Comparison of ENCODE assay signal across 14 cellular contexts in genomic region chr4:185171373-185172071, GRCh38. TPM values are rescaled to one million over a fixed set of nuclear protein-coding genes. Genes with fewer than 3 reads are reported as not detected.
DNase-seq lines count a peak whose midpoint lies in the region; ATAC-seq and TF ChIP-seq lines count a peak whose summit lies in the region.
"Had no signal": no experiment of that assay in that cellular context is flagged by ENCODE, and none has a peak within 500 bp of the region (broad histone marks: within the 10 kb centered on the region; RNA-seq: fewer than 3 reads in every experiment).

No MANE protein-coding gene starts in this region.

- peaks cover 6% of the 10 kb centered on the region for H3K36me3 ChIP-seq in breast epithelium
- peaks cover 3 to 37% (median 17%) of the 10 kb centered on the region in 4 donors for H3K36me3 ChIP-seq in esophagus muscularis mucosa

- TF ChIP-seq EP300 in esophagus muscularis mucosa (IDR thresholded peaks at IDR 0.05) = no peak

- WGBS in esophagus muscularis mucosa = 98% methylated on average over 2 of the region's 2 CpGs

- H3K4me3 ChIP-seq in breast epithelium (no peak overlapping the region), esophagus muscularis mucosa (no peak overlapping the region)
- H3K4me3 ChIP-seq: tibial nerve had no signal

- H3K27me3 ChIP-seq in breast epithelium (no peaks in the 10 kb centered on the region), esophagus muscularis mucosa (no peaks in the 10 kb centered on the region)
- H3K27me3 ChIP-seq: tibial nerve had no signal

- H3K4me3 Mint-ChIP-seq in MCF 10A (ENCODE audit: unreplicated experiment) (no peak overlapping the region), HFFc6 (no peak overlapping the region)

- H3K4me1 Mint-ChIP-seq in MCF 10A (ENCODE audit: insufficient read depth, unreplicated experiment) (peaks cover 5% of the 10 kb centered on the region), HFFc6 (ENCODE audit: low read depth) (peaks cover 4% of the 10 kb centered on the region; the same call in 1 of the 2 replicates)

- intact Hi-C loops in MCF 10A (cut with micrococcal nuclease) (no loop called here), breast epithelium (cut with DNase I; ENCODE audit: low total_unique reads) (no loop called here), esophagus muscularis mucosa (cut with DNase I) (no loop called here)

- H3K27me3 Mint-ChIP-seq in MCF 10A (ENCODE audit: insufficient read depth, unreplicated experiment) (no peaks in the 10 kb centered on the region), HFFc6 (ENCODE audit: insufficient read depth) (no peaks in the 10 kb centered on the region)

- no peak for TF ChIP-seq POLR2A in breast epithelium (IDR thresholded peaks at IDR 0.05)
- TF ChIP-seq POLR2A in esophagus muscularis mucosa (IDR thresholded peaks at IDR 0.05; ENCODE audit: low read depth) = no peak

- H3K27ac Mint-ChIP-seq in MCF 10A (ENCODE audit: low read depth, unreplicated experiment) = peak overlapping the region; percentile 40
- H3K27ac Mint-ChIP-seq in HFFc6 = no peak overlapping the region

- POLR2A ChIA-PET in MCF 10A (lab: Yijun Ruan, JAX) = interaction anchor here (1.4 kb wide), 1 partner anchor 14 kb away, joined by 5 read pairs; no protein-coding TSS in a partner anchor

- H3K9me3 Mint-ChIP-seq in MCF 10A (ENCODE audit: unreplicated experiment) = no peaks in the 10 kb centered on the region
- H3K9me3 Mint-ChIP-seq in HFFc6 = no peaks in the 10 kb centered on the region

- no peak overlapping the region for H3K27ac ChIP-seq in breast epithelium
- no peak overlapping the region for H3K27ac ChIP-seq in esophagus muscularis mucosa (replicated peaks in 1 of 4)
- H3K27ac ChIP-seq: 22Rv1 had no signal

- no TSS peak for BruUV-seq in MCF 10A (replicated peaks; lab: Mats Ljungman, UMichigan)

- TF ChIP-seq CTCF in MCF 10A (IDR thresholded peaks at IDR 0.05; ENCODE audit: unreplicated experiment) (no peak), breast epithelium (IDR thresholded peaks at IDR 0.05) (no peak), HFFc6 (IDR thresholded peaks at IDR 0.05) (no peak), esophagus muscularis mucosa (IDR thresholded peaks at IDR 0.05) (no peak)

- H3K9me3 ChIP-seq in breast epithelium (no peaks in the 10 kb centered on the region), esophagus muscularis mucosa (no peaks in the 10 kb centered on the region)
- H3K9me3 ChIP-seq: tibial nerve had no signal

- peaks cover 59% of the 10 kb centered on the region for H3K36me3 Mint-ChIP-seq in MCF 10A (ENCODE audit: insufficient read depth, unreplicated experiment)
- peaks cover 27% of the 10 kb centered on the region for H3K36me3 Mint-ChIP-seq in HFFc6 (ENCODE audit: low read depth)

- DNase-seq in MCF 10A (ENCODE audit: unreplicated experiment) (no peak), breast epithelium (ENCODE audit: low spot score in 2 of 2) (no peak), germinal center (ENCODE audit: low spot score) (no peak), HFFc6 (no peak), UCSD-AML1 (lab: John Stamatoyannopoulos, UW; ENCODE audit: unreplicated experiment) (no peak), esophagus muscularis mucosa (ENCODE audit: extremely low spot score) (no peak)
- DNase-seq: kidney, NCI-H524 treated with DMSO at 0.1 percent for 48 hours, T-helper 1 cell had no signal

- H3K4me1 ChIP-seq in breast epithelium = no peaks in the 10 kb centered on the region
- H3K4me1 ChIP-seq in esophagus muscularis mucosa = peaks cover 0 to 18% (median 10%) of the 10 kb centered on the region in 4 donors

- CTCF ChIA-PET in MCF 10A (lab: Yijun Ruan, JAX) = interaction anchor here (0.6 to 0.9 kb wide), 3 partner anchors 8 to 328 kb away, joined by 3 to 5 read pairs (median 3); no protein-coding TSS in a partner anchor

- ATAC-seq in HG02763 (IDR thresholded peaks at IDR 0.05; ENCODE audit: unreplicated experiment) = peak; percentile 79
- ATAC-seq in HG03558 (IDR thresholded peaks at IDR 0.05; ENCODE audit: extremely low read depth, unreplicated experiment) = peak; percentile 80
- ATAC-seq: esophagus mucosa had no signal

RNA-seq across cellular contexts. Expression of gene SLC25A4, which starts 28.5 kb away (rescaled TPM):
- total RNA-seq in MCF 10A (2022) (18.8 and 18.9 TPM in 2 replicates), breast epithelium (10 to 100 TPM; 15.2 to 21.4 (median 19.3) TPM), esophagus muscularis mucosa (100 to 1,000 TPM; 135 to 158 (median 140) TPM)
- 10 to 100 TPM in 4 of 6 experiments, 1 to 10 TPM in 2; 8.8 to 16.3 (median 10.3) TPM for total RNA-seq in HFFc6 (2021; fragmentation: NEBNext Ultra II Directional; extraction: Animal tissue kit (Norgen Biotek cat#: 25700))

RNA-seq across cellular contexts. Expression of gene CFAP97, which starts 32.3 kb away (rescaled TPM):
- 80.2 and 95.0 TPM in 2 replicates for total RNA-seq in MCF 10A (2022)
- total RNA-seq in breast epithelium = 10 to 100 TPM; 36.6 to 42.4 (median 38.0) TPM
- 10 to 100 TPM; 35.0 to 44.0 (median 41.0) TPM for total RNA-seq in HFFc6 (2021; fragmentation: NEBNext Ultra II Directional; extraction: Animal tissue kit (Norgen Biotek cat#: 25700))
- total RNA-seq in esophagus muscularis mucosa = 10 to 100 TPM; 30.2 to 36.8 (median 35.1) TPM

RNA-seq across cellular contexts. Expression of gene SNX25, which starts 37.9 kb away (rescaled TPM):
- total RNA-seq in MCF 10A (2022) (10.5 and 14.4 TPM in 2 replicates), breast epithelium (10 to 100 TPM; 16.8 to 30.1 (median 29.8) TPM), esophagus muscularis mucosa (10 to 100 TPM; 19.9 to 23.8 (median 21.5) TPM)
- total RNA-seq in HFFc6 (2021; fragmentation: NEBNext Ultra II Directional; extraction: Animal tissue kit (Norgen Biotek cat#: 25700)) = 10 to 100 TPM; 19.4 to 40.2 (median 24.8) TPM
